In genomic region chr5:177126771-177127170, GRCh38 we compare ENCODE assay signal across 1 cellular context.
TF ChIP-seq lines count a peak whose summit lies in the region.

No MANE protein-coding gene starts in this region.

TF ChIP-seq in IMR-90, 13 proteins besides CTCF, POLR2A, EP300 and RAD21 (continued from another document):
- TF ChIP-seq FOS (IDR thresholded peaks at IDR 0.05; ENCODE audit: low read depth, low read length), result no peak
- TF ChIP-seq NFE2L2 (IDR thresholded peaks at IDR 0.05; ENCODE audit: low read depth, low read length), result no peak
- TF ChIP-seq BHLHE40 (IDR thresholded peaks at IDR 0.05; ENCODE audit: low read depth, low read length), result no peak
- no peak for TF ChIP-seq RFX5 (IDR thresholded peaks at IDR 0.05; ENCODE audit: low read depth, low read length)
- no peak for TF ChIP-seq ELK1 (IDR thresholded peaks at IDR 0.05; ENCODE audit: borderline replicate concordance, low read depth, low read length)
- no peak for TF ChIP-seq MAZ (IDR thresholded peaks at IDR 0.05; ENCODE audit: borderline replicate concordance, low read depth, low read length)
- TF ChIP-seq SMC3 (IDR thresholded peaks at IDR 0.05; ENCODE audit: low read depth, low read length), result no peak
- no peak for TF ChIP-seq RCOR1 (IDR thresholded peaks at IDR 0.05; ENCODE audit: insufficient replicate concordance, low read length)
- no peak for TF ChIP-seq CEBPB (IDR thresholded peaks at IDR 0.05; ENCODE audit: low read depth, low read length)
- no peak for TF ChIP-seq MXI1 (IDR thresholded peaks at IDR 0.05; ENCODE audit: borderline replicate concordance, low read depth, low read length)
- TF ChIP-seq USF2 (IDR thresholded peaks at IDR 0.05; ENCODE audit: low read depth, low read length), result no peak
- TF ChIP-seq MAFK (IDR thresholded peaks at IDR 0.05; ENCODE audit: low read depth, low read length), result no peak
